In genomic region chr17:48617515-48618365, GRCh38 we compare ENCODE assay signal across 1 cellular context.
TF ChIP-seq lines count a peak whose summit lies in the region.

No MANE protein-coding gene starts in this region.

TF ChIP-seq in IMR-90, 13 proteins besides CTCF, POLR2A, EP300 and RAD21:
- TF ChIP-seq RFX5 (IDR thresholded peaks at IDR 0.05; ENCODE audit: low read depth, low read length) (no peak), MXI1 (IDR thresholded peaks at IDR 0.05; ENCODE audit: borderline replicate concordance, low read depth, low read length) (no peak), CHD1 (IDR thresholded peaks at IDR 0.05; ENCODE audit: low read depth, low read length) (no peak), FOS (IDR thresholded peaks at IDR 0.05; ENCODE audit: low read depth, low read length) (no peak), MAZ (IDR thresholded peaks at IDR 0.05; ENCODE audit: borderline replicate concordance, low read depth, low read length) (no peak), MAFK (IDR thresholded peaks at IDR 0.05; ENCODE audit: low read depth, low read length) (no peak), CEBPB (IDR thresholded peaks at IDR 0.05; ENCODE audit: low read depth, low read length) (no peak), SMC3 (IDR thresholded peaks at IDR 0.05; ENCODE audit: low read depth, low read length) (no peak)
- TF ChIP-seq, protein P1, sequence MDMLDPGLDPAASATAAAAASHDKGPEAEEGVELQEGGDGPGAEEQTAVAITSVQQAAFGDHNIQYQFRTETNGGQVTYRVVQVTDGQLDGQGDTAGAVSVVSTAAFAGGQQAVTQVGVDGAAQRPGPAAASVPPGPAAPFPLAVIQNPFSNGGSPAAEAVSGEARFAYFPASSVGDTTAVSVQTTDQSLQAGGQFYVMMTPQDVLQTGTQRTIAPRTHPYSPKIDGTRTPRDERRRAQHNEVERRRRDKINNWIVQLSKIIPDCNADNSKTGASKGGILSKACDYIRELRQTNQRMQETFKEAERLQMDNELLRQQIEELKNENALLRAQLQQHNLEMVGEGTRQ (IDR thresholded peaks at IDR 0.05; ENCODE audit: low read depth, low read length), result no peak
